Comparison of ENCODE assay signal across 9 cellular contexts in genomic region chr2:162261032-162261945, GRCh38. TPM values are rescaled to one million over a fixed set of nuclear protein-coding genes. Genes with fewer than 3 reads are reported as not detected.
DNase-seq lines count a peak whose midpoint lies in the region; ATAC-seq, FAIRE-seq and TF ChIP-seq lines count a peak whose summit lies in the region.
"Had no signal": no experiment of that assay in that cellular context is flagged by ENCODE, and none has a peak within 500 bp of the region (broad histone marks: within the 10 kb centered on the region; RNA-seq: fewer than 3 reads in every experiment).

No MANE protein-coding gene starts in this region.

- no peak overlapping the region for H3K27ac Mint-ChIP-seq in GM23338
- peak overlapping the region; percentile 35 for H3K27ac Mint-ChIP-seq in osteocyte (ENCODE audit: unreplicated experiment)

- no peaks in the 10 kb centered on the region for H4K20me1 ChIP-seq in GM23338 (replicated peaks; ENCODE audit: insufficient read depth)
- no peaks in the 10 kb centered on the region for H4K20me1 ChIP-seq in H1 (replicated peaks in 1 of 2; ENCODE audit: control insufficient read depth in 1 of 2, insufficient read depth in 2 of 2, low read length in 2 of 2)

- no peak overlapping the region for H2BK20ac ChIP-seq in H1 (ENCODE audit: low read length)

- H3K4ac ChIP-seq in H1 (replicated peaks; ENCODE audit: insufficient read length, low read depth, low read length) = no peak overlapping the region

- no peaks in the 10 kb centered on the region for H3K27me3 ChIP-seq in GM23338 (ENCODE audit: insufficient read depth)
- no peaks in the 10 kb centered on the region for H3K27me3 ChIP-seq in H1 (replicated peaks in 1 of 4; ENCODE audit: control insufficient read depth in 3 of 4, extremely low read depth in 1 of 4, insufficient read depth in 3 of 4, low read length in 3 of 4)
- no peaks in the 10 kb centered on the region for H3K27me3 ChIP-seq in prostate gland (replicated peaks; ENCODE audit: insufficient read depth)

- H3K27ac ChIP-seq in GM23338 (ENCODE audit: low read depth) (no peak overlapping the region), H1 (ENCODE audit: low read depth, low read length) (no peak overlapping the region), prostate gland (no peak overlapping the region)

- H2BK15ac ChIP-seq in H1 (ENCODE audit: low read length) = no peak overlapping the region

- no peak overlapping the region for H4K5ac ChIP-seq in H1 (ENCODE audit: insufficient read length, low read depth, low read length)

- H3K23ac ChIP-seq in H1 (ENCODE audit: insufficient read length) = no peak overlapping the region

- H3K9ac ChIP-seq in H1 (replicated peaks in 1 of 4; ENCODE audit: extremely low read depth in 1 of 4, low read depth in 3 of 4, low read length in 3 of 4) = no peak overlapping the region

- H3K4me1 Mint-ChIP-seq in GM23338 (peaks cover 9% of the 10 kb centered on the region; the same call in 2 of the 3 replicates), osteocyte (ENCODE audit: unreplicated experiment) (peaks cover 19% of the 10 kb centered on the region)

- H3K9me2 ChIP-seq in GM23338 (ENCODE audit: insufficient read depth) = no peaks in the 10 kb centered on the region

- H3K56ac ChIP-seq in H1 (replicated peaks; ENCODE audit: insufficient read length, low read depth, low read length) = no peak overlapping the region

- ATAC-seq in GM23338 = no peak; the same call in 2 of the 3 replicates

- no peaks in the 10 kb centered on the region for H3K36me3 Mint-ChIP-seq in GM23338 (ENCODE audit: low read depth)
- H3K36me3 Mint-ChIP-seq in osteocyte (ENCODE audit: unreplicated experiment) = peaks cover 2% of the 10 kb centered on the region

- no peak overlapping the region for H2AK5ac ChIP-seq in H1 (ENCODE audit: low read depth, low read length)

- POLR2A ChIA-PET in H1 (lab: Charles Lee; ENCODE audit: partially characterized antibody) = no interaction called here

- H3K4me2 ChIP-seq in GM23338 (no peak overlapping the region), H1 (ENCODE audit: insufficient read depth in 1 of 2, low read depth in 2 of 2, low read length in 2 of 2) (no peak overlapping the region)

- no peaks in the 10 kb centered on the region for H3K79me1 ChIP-seq in H1 (ENCODE audit: low read depth, low read length)

- H3K4me3 ChIP-seq in GM23338 (no peak overlapping the region), H1 (ENCODE audit: extremely low read depth in 1 of 4, insufficient read depth in 2 of 4, low read depth in 3 of 4, low read length in 4 of 4) (no peak overlapping the region), prostate gland (no peak overlapping the region)

- FAIRE-seq in H1 (lab: Jason Lieb, UNC) (no peak), frontal cortex (lab: Jason Lieb, UNC) (no peak)
- FAIRE-seq: islet of Langerhans had no signal

- H3K9me3 ChIP-seq in H1 (ENCODE audit: insufficient read depth in 2 of 2, low read depth in 1 of 2, low read length in 1 of 2) (no peaks in the 10 kb centered on the region), prostate gland (no peaks in the 10 kb centered on the region)

- no peaks in the 10 kb centered on the region; the same call in 2 of the 3 replicates for H3K9me3 Mint-ChIP-seq in GM23338
- H3K9me3 Mint-ChIP-seq in osteocyte (ENCODE audit: unreplicated experiment) = no peaks in the 10 kb centered on the region

- CTCF ChIA-PET in H1 (lab: Charles Lee; ENCODE audit: partially characterized antibody) = interaction anchor here (0.9 to 1.0 kb wide), 2 partner anchors 19 to 38 kb away, joined by 3 read pairs; no protein-coding TSS in a partner anchor

- no peak overlapping the region for H4K91ac ChIP-seq in H1 (replicated peaks; ENCODE audit: insufficient read length, low read length)

- H3K4me1 ChIP-seq in GM23338 (ENCODE audit: insufficient read depth) (peaks cover 10% of the 10 kb centered on the region; the same call in 1 of the 2 replicates), H1 (replicated peaks in 1 of 4; ENCODE audit: control insufficient read depth in 3 of 4, insufficient read depth in 4 of 4, low read length in 3 of 4) (peaks cover 0 to 4% (median 0%) of the 10 kb centered on the region in 4 experiments; a peak in 1 of 7 replicates), prostate gland (replicated peaks) (no peaks in the 10 kb centered on the region)

- WGBS in H1 (ENCODE audit: extremely low coverage in 1 of 2, insufficient coverage in 1 of 2, insufficient read length in 1 of 2, insufficient replicate concordance in 2 of 2, low coverage in 1 of 2, low lambda C conversion rate in 2 of 2, missing lambda C conversion rate in 1 of 2), 2 experiments = 94% methylated on average over 4 of the region's 4 CpGs; no CpG with 5 or more reads in 1 of the 2 experiments
- WGBS in prostate gland = 67% methylated on average over 4 of the region's 4 CpGs

- no peaks in the 10 kb centered on the region for H3K27me3 Mint-ChIP-seq in GM23338 (ENCODE audit: insufficient read depth, low read depth, poor library complexity)
- no peaks in the 10 kb centered on the region for H3K27me3 Mint-ChIP-seq in osteocyte (ENCODE audit: unreplicated experiment)

- no peaks in the 10 kb centered on the region for H3K23me2 ChIP-seq in H1 (ENCODE audit: low read depth, low read length)

- H3K4me3 Mint-ChIP-seq in GM23338 (no peak overlapping the region), osteocyte (ENCODE audit: unreplicated experiment) (no peak overlapping the region)

- H2BK12ac ChIP-seq in H1 (ENCODE audit: low read depth, low read length) = no peak overlapping the region

- no peak for TF ChIP-seq EP300 in H1 (IDR thresholded peaks at IDR 0.05; ENCODE audit: borderline replicate concordance in 1 of 2, low read depth in 2 of 2, low read length in 2 of 2)

- no peak overlapping the region for H3K14ac ChIP-seq in H1 (ENCODE audit: insufficient read length)

- intact Hi-C loops in prostate gland (cut with DNase I) = no loop called here

- no peak overlapping the region for H2BK120ac ChIP-seq in H1 (replicated peaks; ENCODE audit: low read depth, low read length)

- no peak for TF ChIP-seq RAD21 in H1 (IDR thresholded peaks at IDR 0.05 in 1 of 2, conservative IDR thresholded peaks at IDR 0.05 in 1 of 2; ENCODE audit: low read depth in 2 of 2, low read length in 2 of 2)

- H2BK5ac ChIP-seq in H1 (ENCODE audit: low read depth, low read length) = no peak overlapping the region

- no peak for TF ChIP-seq CTCF in GM23338 (conservative IDR thresholded peaks at IDR 0.05; ENCODE audit: low read depth in 2 of 2)
- no peak for TF ChIP-seq CTCF in H1 (IDR thresholded peaks at IDR 0.05; ENCODE audit: control extremely low read depth in 1 of 3, insufficient read depth in 1 of 3, low read depth in 1 of 3, low read length in 3 of 3)
- no peak for TF ChIP-seq CTCF in osteocyte (IDR thresholded peaks at IDR 0.05)
- no peak for TF ChIP-seq CTCF in prostate gland (IDR thresholded peaks at IDR 0.05)

- H4K8ac ChIP-seq in H1 (ENCODE audit: extremely low read depth, insufficient read depth, low read length) = no peak overlapping the region

- DNase-seq in GF-D8 (lab: John Stamatoyannopoulos, UW) (peak; percentile 73), GM23338 (ENCODE audit: low spot score) (peak; percentile 2), NOMO-1 treated with DMSO at 0.1 percent for 48 hours (lab: John Stamatoyannopoulos, UW; ENCODE audit: unreplicated experiment) (peak; percentile 84), H1 (ENCODE audit: low read depth in 1 of 2, low spot score in 2 of 2) (no peak), osteocyte (ENCODE audit: extremely low spot score, unreplicated experiment) (no peak), NCI-H1694 treated with DMSO at 0.1 percent for 48 hours (lab: John Stamatoyannopoulos, UW) (no peak), frontal cortex (ENCODE audit: low spot score in 2 of 2) (no peak), prostate gland (ENCODE audit: low spot score) (no peak)

- H3K36me3 ChIP-seq in GM23338 (ENCODE audit: insufficient read depth) (no peaks in the 10 kb centered on the region), H1 (ENCODE audit: control insufficient read depth in 2 of 4, insufficient read depth in 4 of 4, low read length in 3 of 4) (no peaks in the 10 kb centered on the region), prostate gland (no peaks in the 10 kb centered on the region)

- H3K79me2 ChIP-seq in GM23338 (replicated peaks; ENCODE audit: insufficient read depth) = no peaks in the 10 kb centered on the region
- no peaks in the 10 kb centered on the region for H3K79me2 ChIP-seq in H1 (ENCODE audit: control insufficient read depth in 1 of 2, insufficient read depth in 2 of 2, low read length in 2 of 2)

- H2AFZ ChIP-seq in GM23338 (no peak overlapping the region), H1 (ENCODE audit: low read length) (0 out of 2 replicates have a peak overlapping the region, but pooled peaks have one; percentile 83)

- H3K18ac ChIP-seq in H1 (ENCODE audit: extremely low read depth, low read length) = no peak overlapping the region

- H3F3A ChIP-seq in GM23338 (replicated peaks; ENCODE audit: low read depth) = no peaks in the 10 kb centered on the region

- TF ChIP-seq POLR2A in H1 (IDR thresholded peaks at IDR 0.05; ENCODE audit: control extremely low read depth in 1 of 2, low read depth in 2 of 2, low read length in 2 of 2) (no peak), prostate gland (IDR thresholded peaks at IDR 0.05) (no peak)

RNA-seq across cellular contexts. Expression of gene FAP, which starts 18.0 kb away (rescaled TPM):
- total RNA-seq in GM23338 (2014; rRNA removed; shearing (Covaris generic)) = not detected in 2 replicates
- polyA plus RNA-seq in GM23338 (2016; fragmentation: Nextera tagmentation; extraction: Ambion mirVana) = 0.42 TPM in 1 of 2 replicates, not detected in the other
- not detected in 2 replicates for total RNA-seq in H1 (2021; fragmentation: NEBNext Ultra II Directional; extraction: Animal tissue kit (Norgen Biotek cat#: 25700))
- polyA plus RNA-seq in H1 (2011; rRNA removed) = not detected in 2 replicates
- polyA plus RNA-seq in H1 (2011; cell fraction: cytosol; rRNA removed) = not detected
- polyA plus RNA-seq in H1 (2011; cell fraction: nucleus; rRNA removed) = not detected
- polyA plus RNA-seq in H1 (2012, experiment 1 of 2) = not detected in 4 replicates
- polyA plus RNA-seq in H1 (2012, experiment 2 of 2) = not detected
- polyA plus RNA-seq in H1 (2013, experiment 1 of 2) = not detected
- polyA plus RNA-seq in H1 (2013, experiment 2 of 2) = not detected
- polyA minus RNA-seq in H1 (2011; rRNA and poly(A)+ RNA removed) = not detected in 2 replicates
- not detected for polyA minus RNA-seq in H1 (2011; cell fraction: cytosol; rRNA and poly(A)+ RNA removed)
- not detected for polyA minus RNA-seq in H1 (2011; cell fraction: nucleus; rRNA and poly(A)+ RNA removed)
- 36.4 and 38.1 TPM in 2 replicates for total RNA-seq in osteocyte
- total RNA-seq in frontal cortex = 2.4 TPM
- total RNA-seq in prostate gland = 1 to 10 TPM in 1 of 2 donors, not detected in 1; 2.0 TPM

RNA-seq across cellular contexts. Expression of gene IFIH1, which starts 57.2 kb away (rescaled TPM):
- 2.5 and 3.0 TPM in 2 replicates for total RNA-seq in GM23338 (2014; rRNA removed; shearing (Covaris generic))
- 0.97 and 1.2 TPM in 2 replicates for polyA plus RNA-seq in GM23338 (2016; fragmentation: Nextera tagmentation; extraction: Ambion mirVana)
- 1.2 and 2.0 TPM in 2 replicates for total RNA-seq in H1 (2021; fragmentation: NEBNext Ultra II Directional; extraction: Animal tissue kit (Norgen Biotek cat#: 25700))
- 0.20 and 0.32 TPM in 2 replicates for polyA plus RNA-seq in H1 (2011; rRNA removed)
- polyA plus RNA-seq in H1 (2011; cell fraction: cytosol; rRNA removed) = 0.54 TPM
- 0.96 TPM for polyA plus RNA-seq in H1 (2011; cell fraction: nucleus; rRNA removed)
- polyA plus RNA-seq in H1 (2012, experiment 1 of 2) = 1.3 to 2.0 TPM (median 1.5 TPM) in 4 replicates
- 0.16 TPM for polyA plus RNA-seq in H1 (2012, experiment 2 of 2)
- 0.77 TPM for polyA plus RNA-seq in H1 (2013, experiment 1 of 2)
- polyA plus RNA-seq in H1 (2013, experiment 2 of 2) = 0.77 TPM
- 0.41 and 0.78 TPM in 2 replicates for polyA minus RNA-seq in H1 (2011; rRNA and poly(A)+ RNA removed)
- polyA minus RNA-seq in H1 (2011; cell fraction: cytosol; rRNA and poly(A)+ RNA removed) = 0.73 TPM
- 2.1 TPM for polyA minus RNA-seq in H1 (2011; cell fraction: nucleus; rRNA and poly(A)+ RNA removed)
- 5.4 and 6.4 TPM in 2 replicates for total RNA-seq in osteocyte
- total RNA-seq in frontal cortex = 2.0 TPM
- total RNA-seq in prostate gland = 10 to 100 TPM; 13.1 to 14.7 TPM

Comparison
In these comparisons a context has a peak if more than half of its experiments do, and no peak if none do; other contexts are left out.
1. DNase-seq: peak in GF-D8 (single experiment), GM23338 (single experiment) and NOMO-1 treated with DMSO at 0.1 percent for 48 hours (single experiment); none in H1 (0 of 2), osteocyte (single experiment), NCI-H1694 treated with DMSO at 0.1 percent for 48 hours (single experiment), frontal cortex (0 of 2) and prostate gland (single experiment).
2. RNA of gene FAP, which starts 18.0 kb away (total RNA-seq): 36.4 to 38.1 TPM in osteocyte; 2.4 TPM in frontal cortex (single experiment), 2.0 TPM in prostate gland, not detected in GM23338 and not detected in H1; every median in the first group is over 10 times any median in the second.